1 cellular context compared by ENCODE assay signal in genomic region chr3:111012388-111013248, GRCh38.
TF ChIP-seq lines count a peak whose summit lies in the region.

No MANE protein-coding gene starts in this region.

TF ChIP-seq in GM12878, 131 proteins besides CTCF, POLR2A, EP300 and RAD21 (continued from another document):
- TF ChIP-seq REST (IDR thresholded peaks at IDR 0.05; ENCODE audit: low read depth, low read length) (no peak), CHD2 (IDR thresholded peaks at IDR 0.05; ENCODE audit: borderline replicate concordance, low read depth, low read length) (no peak), CHD4 (IDR thresholded peaks at IDR 0.05) (no peak), BCL11A (IDR thresholded peaks at IDR 0.05; ENCODE audit: low read depth, low read length) (no peak), MTA2 (IDR thresholded peaks at IDR 0.05; ENCODE audit: low read depth) (no peak), E4F1 (IDR thresholded peaks at IDR 0.05; ENCODE audit: borderline replicate concordance, partially characterized antibody) (no peak), CBFB (IDR thresholded peaks at IDR 0.05; ENCODE audit: low read depth) (no peak), HDGF (IDR thresholded peaks at IDR 0.05) (no peak), MEF2B (IDR thresholded peaks at IDR 0.05; ENCODE audit: partially characterized antibody, poor library complexity, severe bottlenecking) (no peak), ZNF592 (IDR thresholded peaks at IDR 0.05) (no peak), MYB (IDR thresholded peaks at IDR 0.05; ENCODE audit: borderline replicate concordance, low read depth, low read length) (no peak), WRNIP1 (IDR thresholded peaks at IDR 0.05; ENCODE audit: borderline replicate concordance, low read depth, low read length) (no peak), GABPA (IDR thresholded peaks at IDR 0.05; ENCODE audit: low read depth) (no peak), ZNF622 (IDR thresholded peaks at IDR 0.05) (no peak), ATF7 (IDR thresholded peaks at IDR 0.05; ENCODE audit: low read depth) (no peak)
